8 cellular contexts compared by ENCODE assay signal in genomic region chr20:21302645-21303060, GRCh38. TPM values are rescaled to one million over a fixed set of nuclear protein-coding genes. Genes with fewer than 3 reads are reported as not detected.
DNase-seq lines count a peak whose midpoint lies in the region; ATAC-seq and TF ChIP-seq lines count a peak whose summit lies in the region.

No MANE protein-coding gene starts in this region.

- H3K27me3 ChIP-seq in SJCRH30 (no peaks in the 10 kb centered on the region), parathyroid adenoma (ENCODE audit: control insufficient read depth, insufficient read depth, low read length) (no peaks in the 10 kb centered on the region)

- no peaks in the 10 kb centered on the region for H3K9me3 ChIP-seq in SJCRH30 (replicated peaks)
- no peaks in the 10 kb centered on the region for H3K9me3 ChIP-seq in parathyroid adenoma (ENCODE audit: control insufficient read depth, low read length)

- H3K36me3 ChIP-seq in SJCRH30, result 0 out of 2 replicates have a peak, but pooled peaks cover 3% of the 10 kb centered on the region
- no peaks in the 10 kb centered on the region for H3K36me3 ChIP-seq in parathyroid adenoma (ENCODE audit: control insufficient read depth, insufficient read depth, low read length)

- peak overlapping the region; percentile 86 for H3K9ac ChIP-seq in parathyroid adenoma

- peaks cover 18% of the 10 kb centered on the region for H3K79me2 ChIP-seq in parathyroid adenoma

- H3K27ac ChIP-seq in SJCRH30 (peak overlapping the region; percentile 99), parathyroid adenoma (peak overlapping the region; percentile 94)

- TF ChIP-seq CTCF in AG10803 (conservative IDR thresholded peaks at IDR 0.05; ENCODE audit: low read length) (no peak), fibroblast of pulmonary artery (IDR thresholded peaks at IDR 0.05; ENCODE audit: low read length, missing control alignments) (no peak), parathyroid adenoma (IDR thresholded peaks at IDR 0.05) (no peak)

- H3K4me1 ChIP-seq in SJCRH30 (peaks cover 3% of the 10 kb centered on the region; the same call in 1 of the 2 replicates), parathyroid adenoma (peaks cover 13% of the 10 kb centered on the region)

- H3K4me3 ChIP-seq in AG10803 (ENCODE audit: low read length) (peak overlapping the region; percentile 67), SJCRH30 (peak overlapping the region; percentile 99), fibroblast of pulmonary artery (replicated peaks; ENCODE audit: low read depth, low read length) (peak overlapping the region; percentile 95), parathyroid adenoma (ENCODE audit: low read depth, low read length) (peak overlapping the region; percentile 89)

- ATAC-seq in GM21717 (IDR thresholded peaks at IDR 0.05; ENCODE audit: unreplicated experiment) (peak; percentile 28), HG03520 (IDR thresholded peaks at IDR 0.05; ENCODE audit: unreplicated experiment) (no peak)

- DNase-seq in AG10803 (ENCODE audit: low read depth) (no peak), SJCRH30 (no peak), fibroblast of pulmonary artery (ENCODE audit: low read depth) (no peak), 8988T (no peak), NCI-H446 treated with DMSO at 0.1 percent for 48 hours (lab: John Stamatoyannopoulos, UW) (no peak)

- peak overlapping the region; percentile 98 for H2AFZ ChIP-seq in parathyroid adenoma

- H3K4me2 ChIP-seq in parathyroid adenoma (ENCODE audit: low read length), result peak overlapping the region; percentile 75

RNA-seq across cellular contexts. Expression of gene XRN2, which starts 0.5 kb away (rescaled TPM):
- 161 and 166 TPM in 2 replicates for total RNA-seq in SJCRH30 (2014; rRNA removed; shearing (Covaris generic))
